In genomic region chr2:221075203-221075602, GRCh38 we compare ENCODE assay signal across 21 cellular contexts.
A peak's percentile ranks its signal among the peaks of the same experiment; 100 is the strongest.
DNase-seq lines count a peak whose midpoint lies in the region; ATAC-seq, FAIRE-seq and TF ChIP-seq lines count a peak whose summit lies in the region.
"Had no signal": no experiment of that assay in that cellular context is flagged by ENCODE, and none has a peak within 500 bp of the region (broad histone marks: within the 10 kb centered on the region; RNA-seq: fewer than 3 reads in every experiment).

No MANE protein-coding gene starts in this region.

- no peak for TF ChIP-seq CTCF in fibroblast of the aortic adventitia (IDR thresholded peaks at IDR 0.05; ENCODE audit: insufficient read depth, low read length)

- no peak for ATAC-seq in GM21526 (IDR thresholded peaks at IDR 0.05; ENCODE audit: low FRiP score, unreplicated experiment)
- ATAC-seq: activated CD4-positive, CD25-positive, alpha-beta regulatory T cell treated with anti-CD3 and anti-CD28 coated beads, Interleukin-2, amount 50 U/mL, for 24 hours; CD8-positive, alpha-beta T cell; GM23338; heart left ventricle; Panc1; pancreas had no signal

- H3K4me3 Mint-ChIP-seq in activated naive CD8-positive, alpha-beta T cell treated with anti-CD3 and anti-CD28 coated beads for 36 hours: no peak overlapping the region
- H3K4me3 Mint-ChIP-seq: activated naive CD4-positive, alpha-beta T cell treated with anti-CD3 and anti-CD28 coated beads for 36 hours; CD8-positive, alpha-beta T cell; GM23338 had no signal

- DNase-seq in GM03348 (ENCODE audit: low spot score): peak; percentile 13
- peak; percentile 68 for DNase-seq in RCC 7860 (ENCODE audit: low spot score)
- peak; percentile 38 for DNase-seq in fibroblast of the aortic adventitia (ENCODE audit: low read depth)
- peak; percentile 60 for DNase-seq in stromal cell of bone marrow (ENCODE audit: low read depth)
- no peak for DNase-seq in activated naive CD8-positive, alpha-beta T cell treated with anti-CD3 and anti-CD28 coated beads for 36 hours
- DNase-seq in NCI-H446 treated with DMSO at 0.1 percent for 48 hours (lab: John Stamatoyannopoulos, UW): no peak
- DNase-seq in HT-29 (ENCODE audit: low spot score): no peak
- DNase-seq: activated naive CD4-positive, alpha-beta T cell treated with anti-CD3 and anti-CD28 coated beads for 36 hours; CD8-positive, alpha-beta T cell; central memory CD4-positive, alpha-beta T cell; heart left ventricle; Kasumi-1; kidney; NCI-H1694 treated with DMSO at 0.1 percent for 48 hours; NCI-H526; pancreas; T-helper 1 cell had no signal

- H3K4me1 Mint-ChIP-seq in activated naive CD8-positive, alpha-beta T cell treated with anti-CD3 and anti-CD28 coated beads for 36 hours: no peaks in the 10 kb centered on the region
- H3K4me1 Mint-ChIP-seq: GM23338 had no signal

- no peak overlapping the region for H3K27ac Mint-ChIP-seq in activated naive CD8-positive, alpha-beta T cell treated with anti-CD3 and anti-CD28 coated beads for 36 hours
- H3K27ac Mint-ChIP-seq: activated naive CD4-positive, alpha-beta T cell treated with anti-CD3 and anti-CD28 coated beads for 36 hours; CD8-positive, alpha-beta T cell; GM23338 had no signal

- H3K27me3 Mint-ChIP-seq in activated naive CD8-positive, alpha-beta T cell treated with anti-CD3 and anti-CD28 coated beads for 36 hours: no peaks in the 10 kb centered on the region

- peak; percentile 52 for FAIRE-seq in RCC 7860 (lab: Jason Lieb, UNC)
- FAIRE-seq: kidney, pancreas had no signal

- H3K9me3 Mint-ChIP-seq in activated naive CD8-positive, alpha-beta T cell treated with anti-CD3 and anti-CD28 coated beads for 36 hours: peaks cover 7% of the 10 kb centered on the region
- H3K9me3 Mint-ChIP-seq: CD8-positive, alpha-beta T cell had no signal

- no peaks in the 10 kb centered on the region for H3K36me3 Mint-ChIP-seq in activated naive CD8-positive, alpha-beta T cell treated with anti-CD3 and anti-CD28 coated beads for 36 hours
- H3K36me3 Mint-ChIP-seq: CD8-positive, alpha-beta T cell had no signal

- H3K4me3 ChIP-seq in fibroblast of the aortic adventitia (ENCODE audit: low read depth, low read length): no peak overlapping the region
- H3K4me3 ChIP-seq: GM23338, heart left ventricle, pancreas had no signal

Comparison
In these comparisons a context has a peak if more than half of its experiments do, and no peak if none do; other contexts are left out.
1. DNase-seq: peak in GM03348 (single experiment), RCC 7860 (single experiment), fibroblast of the aortic adventitia (single experiment) and stromal cell of bone marrow (single experiment); none in activated naive CD8-positive, alpha-beta T cell treated with anti-CD3 and anti-CD28 coated beads for 36 hours (single experiment), NCI-H446 treated with DMSO at 0.1 percent for 48 hours (single experiment) and HT-29 (single experiment).